In genomic region chr1:218380125-218380977, GRCh38 we compare ENCODE assay signal across 11 cellular contexts. TPM values are rescaled to one million over a fixed set of nuclear protein-coding genes. Genes with fewer than 3 reads are reported as not detected.
A peak's percentile ranks its signal among the peaks of the same experiment; 100 is the strongest.
DNase-seq lines count a peak whose midpoint lies in the region; ATAC-seq and TF ChIP-seq lines count a peak whose summit lies in the region.
"Had no signal": no experiment of that assay in that cellular context is flagged by ENCODE, and none has a peak within 500 bp of the region (broad histone marks: within the 10 kb centered on the region; RNA-seq: fewer than 3 reads in every experiment).

No MANE protein-coding gene starts in this region.

- CTCF ChIA-PET in Panc1 (lab: Charles Lee) = interaction anchor here (1.0 kb wide), 1 partner anchor 13 kb away, joined by 3 read pairs; no protein-coding TSS in a partner anchor

- H3K27ac ChIP-seq in GM23248 = peak overlapping the region; percentile 8; the same call in 1 of the 2 replicates
- H3K27ac ChIP-seq in Panc1 (ENCODE audit: low read length) = peak overlapping the region; percentile 100
- H3K27ac ChIP-seq in rectal smooth muscle tissue (ENCODE audit: low read depth, low read length) = peak overlapping the region; percentile 14

- intact Hi-C loops in Panc1 (cut with micrococcal nuclease; ENCODE audit: unreplicated experiment) = no loop called here

- peak overlapping the region; percentile 11 for H3K4me2 ChIP-seq in GM23248 (ENCODE audit: unreplicated experiment)

- no peaks in the 10 kb centered on the region for H3K79me2 ChIP-seq in GM23248 (ENCODE audit: insufficient read depth)

- DNase-seq in GM23248 = peak; percentile 82
- DNase-seq in Panc1 (ENCODE audit: low read depth, low spot score) = no peak
- peak; percentile 74 for DNase-seq in fibroblast of pulmonary artery (ENCODE audit: low read depth)
- DNase-seq in activated T-cell treated with anti-CD3 and anti-CD28 coated beads for 4 hours = no peak
- DNase-seq in GM13976 (ENCODE audit: low spot score) = no peak
- DNase-seq: activated B cell treated with CpG ODN at 0.5 μM for 24 hours; central memory CD4-positive, alpha-beta T cell; NCI-H2081 had no signal

- H3K4me1 ChIP-seq in GM23248 (ENCODE audit: insufficient read depth) (peaks cover 50% of the 10 kb centered on the region), Panc1 (ENCODE audit: control insufficient read depth, insufficient read depth, low read length) (peaks cover 98% of the 10 kb centered on the region), rectal smooth muscle tissue (ENCODE audit: control insufficient read depth, insufficient read depth, low read length) (peaks cover 11% of the 10 kb centered on the region)

- no peak overlapping the region for H2AFZ ChIP-seq in GM23248

- no peaks in the 10 kb centered on the region for H3K27me3 ChIP-seq in GM23248 (replicated peaks; ENCODE audit: insufficient read depth)
- no peaks in the 10 kb centered on the region for H3K27me3 ChIP-seq in Panc1 (ENCODE audit: control insufficient read depth, insufficient read depth, low read length)
- no peaks in the 10 kb centered on the region for H3K27me3 ChIP-seq in rectal smooth muscle tissue (ENCODE audit: control insufficient read depth, insufficient read depth, low read length)

- peaks cover 22% of the 10 kb centered on the region for H3F3A ChIP-seq in GM23248 (ENCODE audit: insufficient read depth)

- H3K4me3 ChIP-seq in GM23248 (peak overlapping the region; percentile 2; the same call in 1 of the 2 replicates), Panc1 (ENCODE audit: low read depth in 2 of 2, low read length in 2 of 2) (peak overlapping the region in 1 of 2 experiments; percentile 19; a peak in 1 of 4 replicates), fibroblast of pulmonary artery (replicated peaks; ENCODE audit: low read depth, low read length) (no peak overlapping the region), rectal smooth muscle tissue (ENCODE audit: low read length) (no peak overlapping the region)

- H3K36me3 ChIP-seq in GM23248 (ENCODE audit: low read depth) (no peaks in the 10 kb centered on the region), Panc1 (ENCODE audit: control insufficient read depth, insufficient read depth, low read length) (no peaks in the 10 kb centered on the region), rectal smooth muscle tissue (ENCODE audit: control insufficient read depth, insufficient read depth, low read length) (no peaks in the 10 kb centered on the region)

- POLR2A ChIA-PET in Panc1 (lab: Charles Lee) = interaction anchor here (0.5 to 0.9 kb wide), 4 partner anchors 80 to 1710 kb away, joined by 3 to 7 read pairs (median 4); no protein-coding TSS in a partner anchor

- TF ChIP-seq CTCF in Panc1 (IDR thresholded peaks at IDR 0.05) (no peak), fibroblast of pulmonary artery (IDR thresholded peaks at IDR 0.05; ENCODE audit: low read length, missing control alignments) (no peak), GM13976 (IDR thresholded peaks at IDR 0.05; ENCODE audit: borderline replicate concordance, control extremely low read depth, extremely low read depth, insufficient read depth, missing control alignments) (no peak)

- H3K9me2 ChIP-seq in GM23248 (ENCODE audit: insufficient read depth) = no peaks in the 10 kb centered on the region

- H3K9ac ChIP-seq in GM23248 (no peak overlapping the region), rectal smooth muscle tissue (ENCODE audit: low read length) (no peak overlapping the region)

- 70% methylated on average over 7 of the region's 7 CpGs for WGBS in GM23248 (ENCODE audit: low coverage in 1 of 2, low lambda C conversion rate in 2 of 2, missing lambda C conversion rate in 2 of 2), 2 experiments

- H3K9me3 ChIP-seq in GM23248 (ENCODE audit: low read depth) (no peaks in the 10 kb centered on the region), Panc1 (ENCODE audit: control insufficient read depth, insufficient read depth, low read depth, low read length) (no peaks in the 10 kb centered on the region)

- no peaks in the 10 kb centered on the region for H4K20me1 ChIP-seq in GM23248 (ENCODE audit: insufficient read depth)

- no TSS peak for BruUV-seq in Panc1 (replicated peaks; lab: Mats Ljungman, UMichigan)

- in situ Hi-C loops in GM23248 (cut with MboI) = no loop called here
- in situ Hi-C loops in Panc1 (cut with HindIII; ENCODE audit: low pct_unique_long_range_greater_than_20kb, low sequenced_read_pairs) = no loop called here
- in situ Hi-C loops in GM13976 (cut with MboI; ENCODE audit: low sequenced_read_pairs, unreplicated experiment) = no loop called here

- peak; percentile 83 for ATAC-seq in Panc1
- no peak for ATAC-seq in GM21360 (IDR thresholded peaks at IDR 0.05; ENCODE audit: unreplicated experiment)
- no peak for ATAC-seq in HG03460 (IDR thresholded peaks at IDR 0.05; ENCODE audit: unreplicated experiment)

RNA-seq across cellular contexts. Expression of gene TGFB2, which starts 35.2 kb away (rescaled TPM):
- total RNA-seq in GM23248 (2014; rRNA removed; shearing (Covaris generic)) = 0.51 and 0.97 TPM in 2 replicates
- polyA plus RNA-seq in GM23248 (2016; fragmentation: Nextera tagmentation; extraction: Ambion mirVana) = 1.3 and 2.0 TPM in 2 replicates
- 58.9 TPM for total RNA-seq in Panc1 (2021; ENCODE audit: unreplicated experiment)
- polyA plus RNA-seq in Panc1 (2012; ENCODE audit: insufficient read length) = 26.8 TPM

Comparison
In these comparisons a context has a peak if more than half of its experiments do, and no peak if none do; other contexts are left out.
1. DNase-seq: peak in GM23248 (single experiment) and fibroblast of pulmonary artery (single experiment); none in Panc1 (single experiment), activated T-cell treated with anti-CD3 and anti-CD28 coated beads for 4 hours (single experiment) and GM13976 (single experiment).
2. H3K27ac ChIP-seq: peak in every context shown above with its lines; median percentile 100 in Panc1; 14 in rectal smooth muscle tissue; 8 in GM23248.
3. RNA of gene TGFB2, which starts 35.2 kb away (total RNA-seq): 58.9 TPM in Panc1 (single experiment); 0.51 to 0.97 TPM in GM23248; every median in the first group is over 10 times any median in the second.